ENCODE assay signal across 24 cellular contexts in genomic region chr17:40795019-40795667, GRCh38. TPM values are rescaled to one million over a fixed set of nuclear protein-coding genes. Genes with fewer than 3 reads are reported as not detected.
"Had no signal": no experiment of that assay in that cellular context is flagged by ENCODE, and none has a peak within 500 bp of the region (broad histone marks: within the 10 kb centered on the region; RNA-seq: fewer than 3 reads in every experiment).

No MANE protein-coding gene starts in this region.

- DNase-seq: activated B cell treated with CpG ODN at 0.5 μM for 24 hours; activated CD4-positive, alpha-beta T cell treated with anti-CD3 and anti-CD28 coated beads for 1 hour; activated CD4-positive, alpha-beta T cell treated with anti-CD3 and anti-CD28 coated beads, Interleukin-2, amount 10 ng/mL, durations not matched to agents 24 days and 14 days; activated CD4-positive, alpha-beta T cell treated with anti-CD3 and anti-CD28 coated beads, Interleukin-2, amount 50 U/mL, for 48 hours; activated CD8-positive, alpha-beta memory T cell treated with anti-CD3 and anti-CD28 coated beads, Interleukin-2, amount 10 ng/mL, durations not matched to agents 7 days and 5 days; activated effector memory CD4-positive, alpha-beta T cell treated with Interleukin-2 at 50 U/mL for 16 hours; activated naive CD4-positive, alpha-beta T cell; activated T-cell treated with anti-CD3 and anti-CD28 coated beads, Interleukin-2, amount 50 U/mL, for 24 hours; body of pancreas; KG1; MG63; MV-4-11; NCI-H1092 treated with DMSO at 0.1 percent for 48 hours; NCI-H1694 treated with DMSO at 0.1 percent for 48 hours; NCI-H2081; NCI-H510A treated with DMSO at 0.1 percent for 48 hours; NK-92 treated with Interleukin-12 subunit alpha and Interleukin-12 subunit beta, amount 100 ng/mL, for 24 hours; SIG-M5; T-helper 17 cell; T-helper 9 cell had no signal

- ATAC-seq: activated CD8-positive, alpha-beta memory T cell treated with anti-CD3 and anti-CD28 coated beads, Interleukin-2, amount 10 ng/mL, durations not matched to agents 7 days and 5 days; body of pancreas; T-helper 17 cell had no signal

- H3K27ac ChIP-seq: ascending aorta, body of pancreas had no signal

- H3K4me3 ChIP-seq: ascending aorta, body of pancreas, MG63 had no signal

- H3K9me3 ChIP-seq: ascending aorta, body of pancreas, MG63 had no signal

- H3K36me3 ChIP-seq: ascending aorta, MG63 had no signal

- H3K27me3 ChIP-seq: ascending aorta, body of pancreas, MG63 had no signal

- H3K4me1 ChIP-seq: ascending aorta, body of pancreas had no signal

RNA-seq across cellular contexts. Expression of gene KRT28, which starts 4.6 kb away (rescaled TPM):
- total RNA-seq: activated B cell treated with CpG ODN at 0.5 μM for 24 hours; activated CD4-positive, alpha-beta T cell treated with anti-CD3 and anti-CD28 coated beads, Interleukin-2, amount 10 ng/mL, durations not matched to agents 24 days and 14 days; activated CD8-positive, alpha-beta memory T cell treated with anti-CD3 and anti-CD28 coated beads, Interleukin-2, amount 10 ng/mL, durations not matched to agents 7 days and 5 days; activated T-helper 1 cell treated with anti-CD3 and anti-CD28 coated beads, Interleukin-12 subunit alpha, Interleukin-12 subunit beta, Interleukin-2, Interleukin-4 antibody, amounts not matched to agents 30 ng/mL and 10 ng/mL and 1 ng/mL, durations not matched to agents 14 hours and 24 hours and 36 hours; ascending aorta; body of pancreas; LHCN-M2; RPMI7951; T-helper 17 cell had no signal

RNA-seq across cellular contexts. Expression of gene KRT27, which starts 12.8 kb away (rescaled TPM):
- total RNA-seq: activated B cell treated with CpG ODN at 0.5 μM for 24 hours; activated CD4-positive, alpha-beta T cell treated with anti-CD3 and anti-CD28 coated beads, Interleukin-2, amount 10 ng/mL, durations not matched to agents 24 days and 14 days; activated CD8-positive, alpha-beta memory T cell treated with anti-CD3 and anti-CD28 coated beads, Interleukin-2, amount 10 ng/mL, durations not matched to agents 7 days and 5 days; activated T-helper 1 cell treated with anti-CD3 and anti-CD28 coated beads, Interleukin-12 subunit alpha, Interleukin-12 subunit beta, Interleukin-2, Interleukin-4 antibody, amounts not matched to agents 30 ng/mL and 10 ng/mL and 1 ng/mL, durations not matched to agents 14 hours and 24 hours and 36 hours; ascending aorta; body of pancreas; LHCN-M2; RPMI7951; T-helper 17 cell had no signal

RNA-seq across cellular contexts. Expression of gene KRT26, which starts 23.1 kb away (rescaled TPM):
- total RNA-seq: activated B cell treated with CpG ODN at 0.5 μM for 24 hours; activated CD4-positive, alpha-beta T cell treated with anti-CD3 and anti-CD28 coated beads, Interleukin-2, amount 10 ng/mL, durations not matched to agents 24 days and 14 days; activated CD8-positive, alpha-beta memory T cell treated with anti-CD3 and anti-CD28 coated beads, Interleukin-2, amount 10 ng/mL, durations not matched to agents 7 days and 5 days; activated T-helper 1 cell treated with anti-CD3 and anti-CD28 coated beads, Interleukin-12 subunit alpha, Interleukin-12 subunit beta, Interleukin-2, Interleukin-4 antibody, amounts not matched to agents 30 ng/mL and 10 ng/mL and 1 ng/mL, durations not matched to agents 14 hours and 24 hours and 36 hours; ascending aorta; body of pancreas; LHCN-M2; RPMI7951; T-helper 17 cell had no signal

RNA-seq across cellular contexts. Expression of gene KRT25, which starts 40.0 kb away (rescaled TPM):
- total RNA-seq: activated B cell treated with CpG ODN at 0.5 μM for 24 hours; activated CD4-positive, alpha-beta T cell treated with anti-CD3 and anti-CD28 coated beads, Interleukin-2, amount 10 ng/mL, durations not matched to agents 24 days and 14 days; activated CD8-positive, alpha-beta memory T cell treated with anti-CD3 and anti-CD28 coated beads, Interleukin-2, amount 10 ng/mL, durations not matched to agents 7 days and 5 days; activated T-helper 1 cell treated with anti-CD3 and anti-CD28 coated beads, Interleukin-12 subunit alpha, Interleukin-12 subunit beta, Interleukin-2, Interleukin-4 antibody, amounts not matched to agents 30 ng/mL and 10 ng/mL and 1 ng/mL, durations not matched to agents 14 hours and 24 hours and 36 hours; ascending aorta; body of pancreas; LHCN-M2; RPMI7951; T-helper 17 cell had no signal
